In genomic region chr1:6016191-6016865, GRCh38 we compare ENCODE assay signal across 16 cellular contexts. TPM values are rescaled to one million over a fixed set of nuclear protein-coding genes. Genes with fewer than 3 reads are reported as not detected.
DNase-seq lines count a peak whose midpoint lies in the region; ATAC-seq, FAIRE-seq and TF ChIP-seq lines count a peak whose summit lies in the region.
"Had no signal": no experiment of that assay in that cellular context is flagged by ENCODE, and none has a peak within 500 bp of the region (broad histone marks: within the 10 kb centered on the region; RNA-seq: fewer than 3 reads in every experiment).

No MANE protein-coding gene starts in this region.

- ATAC-seq in WTC11 = no peak
- no peak for ATAC-seq in HG03095 (IDR thresholded peaks at IDR 0.05; ENCODE audit: unreplicated experiment)
- ATAC-seq: activated naive CD4-positive, alpha-beta T cell treated with anti-CD3 and anti-CD28 coated beads, Interleukin-2, amount 50 U/mL, for 72 hours had no signal

- H3K4me3 Mint-ChIP-seq in WTC11 = no peak overlapping the region

- TF ChIP-seq POLR2A in transverse colon (IDR thresholded peaks at IDR 0.05) = no peak

- intact Hi-C loops in kidney (cut with DNase I) = no loop called here
- intact Hi-C loops in transverse colon (cut with DNase I; ENCODE audit: low total_unique reads) = no loop called here

- WGBS in transverse colon (ENCODE audit: low coverage in 1 of 2), 2 donors = 90% methylated on average over 18 of the region's 21 CpGs; no CpG with 5 or more reads in 1 of the 2 donors

- no peaks in the 10 kb centered on the region for H3K36me3 Mint-ChIP-seq in WTC11

- no peaks in the 10 kb centered on the region for H3K27me3 Mint-ChIP-seq in WTC11 (ENCODE audit: low read depth)

- no peaks in the 10 kb centered on the region for H3K4me1 Mint-ChIP-seq in WTC11

- no peaks in the 10 kb centered on the region for H3K9me3 Mint-ChIP-seq in WTC11
- H3K9me3 Mint-ChIP-seq: activated naive CD4-positive, alpha-beta T cell treated with anti-CD3 and anti-CD28 coated beads, Interleukin-2, amount 50 U/mL, for 72 hours had no signal

- CTCF ChIA-PET in WTC11 (lab: Charles Lee) = interaction anchor here (0.8 to 1.4 kb wide), 3 partner anchors 13 to 28 kb away, joined by 3 to 6 read pairs (median 3); no protein-coding TSS in a partner anchor

- no peaks in the 10 kb centered on the region for H3K36me3 ChIP-seq in bronchial epithelial cell (ENCODE audit: control insufficient read depth, insufficient read depth, low read length)
- H3K36me3 ChIP-seq in kidney (ENCODE audit: control insufficient read depth in 1 of 2, insufficient read depth in 2 of 2, low read length in 2 of 2) = no peaks in the 10 kb centered on the region
- no peaks in the 10 kb centered on the region for H3K36me3 ChIP-seq in transverse colon

- H3K4me3 ChIP-seq in bronchial epithelial cell (ENCODE audit: low read depth, low read length) (no peak overlapping the region), kidney (ENCODE audit: low read length in 2 of 2) (no peak overlapping the region), transverse colon (no peak overlapping the region)
- H3K4me3 ChIP-seq: esophagus muscularis mucosa had no signal

- H3K9ac ChIP-seq in kidney (ENCODE audit: low read length in 2 of 2) = no peak overlapping the region
- H3K9ac ChIP-seq: parathyroid adenoma had no signal

- no peaks in the 10 kb centered on the region for H3K27me3 ChIP-seq in bronchial epithelial cell (ENCODE audit: control insufficient read depth, insufficient read depth, low read length)
- H3K27me3 ChIP-seq in transverse colon = no peaks in the 10 kb centered on the region
- H3K27me3 ChIP-seq: esophagus muscularis mucosa had no signal

- in situ Hi-C loops in transverse colon (cut with MboI; ENCODE audit: low pct_ligation_motif_present in 1 of 4, low pct_unique_long_range_greater_than_20kb in 1 of 4, low sequenced_read_pairs in 3 of 4) = no loop called here

- H3K27ac ChIP-seq in kidney (ENCODE audit: low read depth in 2 of 2, low read length in 2 of 2) (no peak overlapping the region), transverse colon (no peak overlapping the region)
- H3K27ac ChIP-seq: esophagus muscularis mucosa, parathyroid adenoma had no signal

- H3K9me3 ChIP-seq in kidney (ENCODE audit: control insufficient read depth in 1 of 2, low read length in 2 of 2) (no peaks in the 10 kb centered on the region), transverse colon (no peaks in the 10 kb centered on the region)
- H3K9me3 ChIP-seq: esophagus muscularis mucosa had no signal

- H3K4me1 ChIP-seq in kidney (ENCODE audit: control insufficient read depth in 1 of 2, insufficient read depth in 1 of 2, low read depth in 1 of 2, low read length in 2 of 2) = no peaks in the 10 kb centered on the region
- H3K4me1 ChIP-seq in transverse colon = no peaks in the 10 kb centered on the region
- H3K4me1 ChIP-seq: parathyroid adenoma had no signal

- H3K27ac Mint-ChIP-seq in WTC11 = no peak overlapping the region

- no peak for TF ChIP-seq EP300 in transverse colon (IDR thresholded peaks at IDR 0.05; ENCODE audit: low read depth)

- TF ChIP-seq CTCF in bronchial epithelial cell (IDR thresholded peaks at IDR 0.05; ENCODE audit: insufficient read depth, low read length, severe bottlenecking) = no peak
- TF ChIP-seq CTCF in kidney (IDR thresholded peaks at IDR 0.05; ENCODE audit: borderline replicate concordance, extremely low read depth, insufficient read depth) = no peak
- TF ChIP-seq CTCF in transverse colon (IDR thresholded peaks at IDR 0.05) = no peak
- no peak for TF ChIP-seq CTCF in WTC11 (IDR thresholded peaks at IDR 0.05)

- POLR2A ChIA-PET in WTC11 (lab: Charles Lee) = no interaction called here

- DNase-seq in AG08395 (ENCODE audit: low spot score) (peak; percentile 46), M059J (ENCODE audit: low read depth) (peak; percentile 84), bronchial epithelial cell (ENCODE audit: low read depth) (peak; percentile 80), kidney (peak; percentile 45), transverse colon (no peak), WTC11 (ENCODE audit: low spot score) (no peak), activated T-cell treated with anti-CD3 and anti-CD28 coated beads for 4 hours (no peak)
- DNase-seq: activated CD4-positive, alpha-beta T cell treated with anti-CD3 and anti-CD28 coated beads for 1 hour; NCI-H2029 treated with DMSO at 0.1 percent for 48 hours; T-helper 1 cell had no signal

- no peak for FAIRE-seq in bronchial epithelial cell (lab: Jason Lieb, UNC)
- no peak for FAIRE-seq in kidney (lab: Jason Lieb, UNC)
- FAIRE-seq: colon, D721Med had no signal

TF ChIP-seq in WTC11, 78 proteins besides CTCF, POLR2A, EP300 and RAD21:
- TF ChIP-seq NR3C1 (CRISPR knock-in tag; conservative IDR thresholded peaks at IDR 0.05; ENCODE audit: low read depth) (no peak), E2F5 (CRISPR knock-in tag; IDR thresholded peaks at IDR 0.05) (no peak), TP53 (CRISPR knock-in tag; IDR thresholded peaks at IDR 0.05) (no peak), NFYB (CRISPR knock-in tag; conservative IDR thresholded peaks at IDR 0.05; ENCODE audit: low read depth) (no peak), E2F4 (CRISPR knock-in tag; IDR thresholded peaks at IDR 0.05; ENCODE audit: borderline replicate concordance, low read depth) (no peak), CREB1 (CRISPR knock-in tag; IDR thresholded peaks at IDR 0.05) (no peak), JAZF1 (CRISPR knock-in tag; IDR thresholded peaks at IDR 0.05) (no peak), ATF6 (CRISPR knock-in tag; IDR thresholded peaks at IDR 0.05) (no peak), RELA (CRISPR knock-in tag; IDR thresholded peaks at IDR 0.05; ENCODE audit: borderline replicate concordance) (no peak)

RNA-seq across cellular contexts. Expression of gene NPHP4, which starts 24.1 kb away (rescaled TPM):
- 5.4 and 7.8 TPM in 2 replicates for total RNA-seq in M059J (2014; rRNA removed; shearing (Covaris generic))
- total RNA-seq in bronchial epithelial cell = 3.2 and 6.8 TPM in 2 replicates
- total RNA-seq in kidney = 16.1 TPM
- 2.9 TPM for polyA plus RNA-seq in kidney (ENCODE audit: insufficient read depth, low read depth, low replicate concordance)
- 10 to 100 TPM in 2 of 4 donors, 1 to 10 TPM in 2; 6.7 to 19.9 (median 10.5) TPM for total RNA-seq in transverse colon
- total RNA-seq in WTC11 (2021) = 10.6 to 16.8 TPM (median 12.0 TPM) in 3 replicates

RNA-seq across cellular contexts. Expression of gene KCNAB2, which starts 29.4 kb away (rescaled TPM):
- 9.2 and 13.7 TPM in 2 replicates for total RNA-seq in M059J (2014; rRNA removed; shearing (Covaris generic))
- total RNA-seq in bronchial epithelial cell (1.3 and 1.8 TPM in 2 replicates), kidney (28.1 TPM), transverse colon (10 to 100 TPM in 1 of 4 donors, 1 to 10 TPM in 2, under 1 TPM in 1; 1.00 to 25.4 (median 7.9) TPM), WTC11 (2021) (9.3 to 10.3 TPM (median 9.6 TPM) in 3 replicates)
- 19.6 TPM for polyA plus RNA-seq in kidney (ENCODE audit: insufficient read depth, low read depth, low replicate concordance)

Comparison
In these comparisons a context has a peak if more than half of its experiments do, and no peak if none do; other contexts are left out.
1. DNase-seq: peak in AG08395 (single experiment), M059J (single experiment), bronchial epithelial cell (single experiment) and kidney (single experiment); none in transverse colon (single experiment), WTC11 (single experiment) and activated T-cell treated with anti-CD3 and anti-CD28 coated beads for 4 hours (single experiment).